32 cellular contexts compared by ENCODE assay signal in the genomic region with DNA sequence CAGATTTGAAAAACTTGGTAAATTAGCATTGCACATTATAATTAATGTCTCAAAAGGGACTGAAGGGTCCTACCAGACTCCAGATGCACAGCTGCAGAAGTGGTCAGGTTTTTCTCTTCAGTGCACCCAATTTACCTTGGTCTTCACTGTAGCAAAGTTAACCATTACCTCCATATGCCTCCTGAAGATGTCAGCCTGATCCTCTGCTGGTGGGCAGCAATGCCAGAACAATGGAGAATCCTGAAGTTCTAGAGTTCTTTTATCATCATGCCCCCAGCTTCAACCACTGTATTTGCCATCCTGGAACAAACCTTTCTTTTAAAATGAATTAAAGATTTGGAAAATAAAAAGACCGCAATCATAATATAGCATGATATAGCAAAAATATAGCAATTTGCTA.
"Had no signal": no experiment of that assay in that cellular context is flagged by ENCODE, and none has a peak within 500 bp of the region (broad histone marks: within the 10 kb centered on the region; RNA-seq: fewer than 3 reads in every experiment).

No MANE protein-coding gene starts in this region.

- H3K4me3 ChIP-seq: adrenal gland, body of pancreas, breast epithelium, coronary artery, PC-9 had no signal

- H3K9me3 ChIP-seq: adrenal gland, body of pancreas, breast epithelium had no signal

- H2AFZ ChIP-seq: PC-9 had no signal

- H3K27me3 ChIP-seq: adrenal gland, body of pancreas, breast epithelium had no signal

- FAIRE-seq: astrocyte, RCC 7860 had no signal

- ATAC-seq: activated naive CD4-positive, alpha-beta T cell treated with anti-CD3 and anti-CD28 coated beads, Interleukin-2, amount 50 U/mL, for 72 hours; activated T-cell treated with anti-CD3 and anti-CD28 coated beads, Interleukin-2, amount 50 U/mL, for 4 hours; body of pancreas; Right ventricle myocardium inferior had no signal

- H3K9ac ChIP-seq: KMS-11 had no signal

- H3K27ac ChIP-seq: adrenal gland, body of pancreas, breast epithelium, coronary artery, KMS-11, PC-9, RWPE1 had no signal

- DNase-seq: activated B cell treated with CpG ODN at 0.5 μM for 24 hours; activated CD4-positive, alpha-beta memory T cell treated with anti-CD3 and anti-CD28 coated beads for 36 hours; activated CD4-positive, alpha-beta T cell treated with anti-CD3 and anti-CD28 coated beads for 4 hours; activated CD4-positive, alpha-beta T cell treated with anti-CD3 and anti-CD28 coated beads, Interleukin-2, amount 50 U/mL, for 1 hour; activated CD4-positive, CD25-positive, alpha-beta regulatory T cell treated with anti-CD3 and anti-CD28 coated beads, Interleukin-2, amount 50 U/mL, for 72 hours; activated CD8-positive, alpha-beta memory T cell treated with anti-CD3 and anti-CD28 coated beads, Interleukin-2, amount 50 U/mL, for 4 hours; activated gamma-delta T cell treated with Interleukin-2 at 50 U/mL for 16 hours; activated naive CD4-positive, alpha-beta T cell treated with anti-CD3 and anti-CD28 coated beads for 36 hours; activated T-cell treated with anti-CD3 and anti-CD28 coated beads for 4 hours; activated T-cell treated with anti-CD3 and anti-CD28 coated beads, Interleukin-2, amount 50 U/mL, for 4 hours; adrenal gland; body of pancreas; MM.1S; MV-4-11; NCI-H1436 treated with DMSO at 0.1 percent for 48 hours; NCI-H2171; NCI-H524 treated with DMSO at 0.1 percent for 48 hours; NCI-H82; NK-92 treated with Interleukin-12 subunit alpha and Interleukin-12 subunit beta, amount 100 ng/mL, for 24 hours; PC-9; SW 1271; T-helper 1 cell; T-helper 2 cell; T-helper 9 cell had no signal

- H3K4me1 ChIP-seq: adrenal gland, body of pancreas, breast epithelium had no signal

- H3K4me2 ChIP-seq: KMS-11, PC-9 had no signal

- H3K36me3 ChIP-seq: adrenal gland, breast epithelium had no signal
